13 cellular contexts compared by ENCODE assay signal in genomic region chr20:19835533-19836222, GRCh38.
DNase-seq lines count a peak whose midpoint lies in the region; ATAC-seq lines count a peak whose summit lies in the region.
"Had no signal": no experiment of that assay in that cellular context is flagged by ENCODE, and none has a peak within 500 bp of the region (broad histone marks: within the 10 kb centered on the region; RNA-seq: fewer than 3 reads in every experiment).

No MANE protein-coding gene starts in this region.

- H3K27ac ChIP-seq in caudate nucleus (ENCODE audit: low read depth, low read length) = peak overlapping the region; percentile 69

- DNase-seq in G401 (ENCODE audit: low spot score) = peak; percentile 76
- peak in 58 of 61 donors; percentile 16 to 89 (median 73) for DNase-seq in caudate nucleus (lab: John Stamatoyannopoulos, UW)
- DNase-seq in iPS-NIHi7 (ENCODE audit: extremely low spot score) = peak; percentile 20
- peak; percentile 95 for DNase-seq in pons (ENCODE audit: low spot score)
- DNase-seq in H7 = no peak
- no peak for DNase-seq in stimulated activated naive CD8-positive, alpha-beta T cell treated with anti-CD3 and anti-CD28 coated beads, Interleukin-15, Interleukin-2, amounts not matched to agents 100 U/mL and 50 U/mL, for 24 hours
- DNase-seq: activated CD4-positive, alpha-beta T cell treated with anti-CD3 and anti-CD28 coated beads, Interleukin-2, amount 10 ng/mL, durations not matched to agents 24 days and 14 days; aorta; DMS79 treated with DMSO at 0.1 percent for 48 hours; kidney glomerular epithelial cell; NCI-H2227 treated with DMSO at 0.1 percent for 48 hours had no signal

- H3K27me3 ChIP-seq in H7 (ENCODE audit: control insufficient read depth, insufficient read depth, low read length) = no peaks in the 10 kb centered on the region

- H3K4me3 ChIP-seq in H7 (ENCODE audit: insufficient read depth, low read depth, low read length) = no peak overlapping the region

- no peak for ATAC-seq in GM21423 (IDR thresholded peaks at IDR 0.05; ENCODE audit: unreplicated experiment)
- no peak for ATAC-seq in GM18520 (IDR thresholded peaks at IDR 0.05; ENCODE audit: unreplicated experiment)
- ATAC-seq in stimulated activated naive CD8-positive, alpha-beta T cell treated with anti-CD3 and anti-CD28 coated beads, Interleukin-15, Interleukin-2, amounts not matched to agents 100 U/mL and 50 U/mL, for 24 hours = no peak

- in situ Hi-C loops in G401 (cut with HindIII; ENCODE audit: low sequenced_read_pairs) = no loop called here

- H3K36me3 ChIP-seq in H7 (replicated peaks; ENCODE audit: control insufficient read depth, insufficient read depth, low read length) = no peaks in the 10 kb centered on the region

Comparison
In these comparisons a context has a peak if more than half of its experiments do, and no peak if none do; other contexts are left out.
1. DNase-seq: peak in G401 (single experiment), caudate nucleus (58 of 61), iPS-NIHi7 (single experiment) and pons (single experiment); none in H7 (single experiment) and stimulated activated naive CD8-positive, alpha-beta T cell treated with anti-CD3 and anti-CD28 coated beads, Interleukin-15, Interleukin-2, amounts not matched to agents 100 U/mL and 50 U/mL, for 24 hours (single experiment).